In genomic region chr12:857611-858010, GRCh38 we compare ENCODE assay signal across 13 cellular contexts.
DNase-seq lines count a peak whose midpoint lies in the region; ATAC-seq and TF ChIP-seq lines count a peak whose summit lies in the region.
"Had no signal": no experiment of that assay in that cellular context is flagged by ENCODE, and none has a peak within 500 bp of the region (broad histone marks: within the 10 kb centered on the region; RNA-seq: fewer than 3 reads in every experiment).

No MANE protein-coding gene starts in this region.

- ATAC-seq in activated naive CD4-positive, alpha-beta T cell treated with anti-CD3 and anti-CD28 coated beads, Interleukin-2, amount 50 U/mL, for 72 hours = no peak
- ATAC-seq: stimulated activated effector memory CD8-positive, alpha-beta T cell treated with anti-CD3 and anti-CD28 coated beads, Interleukin-12 subunit alpha, Interleukin-12 subunit beta, amount 100 ng/mL, for 72 hours had no signal

- no peak for TF ChIP-seq CTCF in right atrium auricular region (IDR thresholded peaks at IDR 0.05)

- H3K27ac Mint-ChIP-seq in activated naive CD4-positive, alpha-beta T cell treated with anti-CD3 and anti-CD28 coated beads, Interleukin-2, amount 50 U/mL, for 72 hours = peak overlapping the region; percentile 43 to 71
- H3K27ac Mint-ChIP-seq: stimulated activated effector memory CD8-positive, alpha-beta T cell treated with anti-CD3 and anti-CD28 coated beads, Interleukin-12 subunit alpha, Interleukin-12 subunit beta, amount 100 ng/mL, for 72 hours had no signal

- peaks cover 42% of the 10 kb centered on the region for H3K36me3 ChIP-seq in right atrium auricular region

- peaks cover 5 to 24% of the 10 kb centered on the region in 2 donors for H3K36me3 Mint-ChIP-seq in activated naive CD4-positive, alpha-beta T cell treated with anti-CD3 and anti-CD28 coated beads, Interleukin-2, amount 50 U/mL, for 72 hours

- H3K27ac ChIP-seq in right atrium auricular region = peak overlapping the region in 1 of 2 donors; percentile 21
- H3K27ac ChIP-seq: SJSA1 had no signal

- peaks cover 0 to 16% of the 10 kb centered on the region in 2 donors for H3K4me1 ChIP-seq in right atrium auricular region
- H3K4me1 ChIP-seq: BE2C, SJSA1 had no signal

- no peaks in the 10 kb centered on the region for H3K27me3 ChIP-seq in right atrium auricular region
- H3K27me3 ChIP-seq: BE2C, SJSA1 had no signal

- H3K4me3 ChIP-seq in right atrium auricular region = no peak overlapping the region
- H3K4me3 ChIP-seq: SJSA1 had no signal

- DNase-seq in activated naive CD4-positive, alpha-beta T cell treated with anti-CD3 and anti-CD28 coated beads, Interleukin-2, amount 50 U/mL, for 72 hours (ENCODE audit: low spot score in 2 of 2) = no peak
- no peak for DNase-seq in activated naive CD4-positive, alpha-beta T cell treated with Interleukin-2 at 50 U/mL for 16 hours
- DNase-seq in amniotic epithelial cell (ENCODE audit: low read depth) (peak; percentile 82), right atrium auricular region (ENCODE audit: low spot score) (peak; percentile 65), superior temporal gyrus (ENCODE audit: extremely low spot score) (peak; percentile 52), SW480 (ENCODE audit: low spot score) (no peak), T1000 (lab: John Stamatoyannopoulos, UW) (no peak)
- no peak for DNase-seq in stimulated activated CD4-positive, alpha-beta T cell treated with anti-CD3 and anti-CD28 coated beads, Interleukin-4, amount 100 ng/mL, for 4 hours
- DNase-seq: BE2C, H9, small intestine had no signal

- H3K9me3 Mint-ChIP-seq in activated naive CD4-positive, alpha-beta T cell treated with anti-CD3 and anti-CD28 coated beads, Interleukin-2, amount 50 U/mL, for 72 hours = no peaks in the 10 kb centered on the region
- H3K9me3 Mint-ChIP-seq: H9; stimulated activated effector memory CD8-positive, alpha-beta T cell treated with anti-CD3 and anti-CD28 coated beads, Interleukin-12 subunit alpha, Interleukin-12 subunit beta, amount 100 ng/mL, for 72 hours had no signal

- no peaks in the 10 kb centered on the region for H3K9me3 ChIP-seq in right atrium auricular region
- H3K9me3 ChIP-seq: BE2C, SJSA1 had no signal

Comparison
In these comparisons a context has a peak if more than half of its experiments do, and no peak if none do; other contexts are left out.
1. DNase-seq: peak in amniotic epithelial cell (single experiment), right atrium auricular region (single experiment) and superior temporal gyrus (single experiment); none in activated naive CD4-positive, alpha-beta T cell treated with anti-CD3 and anti-CD28 coated beads, Interleukin-2, amount 50 U/mL, for 72 hours (0 of 2), activated naive CD4-positive, alpha-beta T cell treated with Interleukin-2 at 50 U/mL for 16 hours (single experiment), stimulated activated CD4-positive, alpha-beta T cell treated with anti-CD3 and anti-CD28 coated beads, Interleukin-4, amount 100 ng/mL, for 4 hours (0 of 2), SW480 (single experiment) and T1000 (single experiment).